34 cellular contexts compared by ENCODE assay signal in the genomic region with DNA sequence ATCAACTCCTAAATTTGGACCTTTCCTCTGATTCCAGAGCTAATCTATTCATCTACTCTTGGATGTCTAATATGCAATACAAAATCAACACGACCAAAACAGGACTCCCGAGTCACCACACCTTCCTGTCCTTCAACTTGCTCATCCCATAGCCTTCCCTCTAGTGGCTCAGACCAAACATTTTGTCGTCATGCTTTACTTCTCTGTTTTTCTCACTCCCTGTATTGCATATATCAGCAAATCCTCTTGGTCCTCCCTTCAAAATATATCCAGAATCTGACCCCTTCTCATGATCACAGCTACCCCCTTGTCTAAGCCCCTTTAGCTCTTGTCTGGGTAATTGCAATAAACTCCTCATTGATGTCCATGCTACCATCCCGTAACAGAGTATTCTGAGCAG.
"Had no signal": no experiment of that assay in that cellular context is flagged by ENCODE, and none has a peak within 500 bp of the region (broad histone marks: within the 10 kb centered on the region; RNA-seq: fewer than 3 reads in every experiment).

No MANE protein-coding gene starts in this region.

- H3K27me3 ChIP-seq: ascending aorta, cardiac muscle cell, gastroesophageal sphincter, uterus had no signal

- H3K27ac Mint-ChIP-seq: activated naive CD4-positive, alpha-beta T cell treated with anti-CD3 and anti-CD28 coated beads, Interleukin-2, amount 10 ng/mL, durations not matched to agents 7 days and 5 days; activated naive CD8-positive, alpha-beta T cell treated with anti-CD3 and anti-CD28 coated beads, Interleukin-2, amount 10 ng/mL, durations not matched to agents 7 days and 5 days; activated T-helper 1 cell treated with anti-CD3 and anti-CD28 coated beads, Interleukin-12 subunit alpha, Interleukin-12 subunit beta, Interleukin-2, Interleukin-4 antibody, amounts not matched to agents 30 ng/mL and 10 ng/mL and 1 ng/mL, durations not matched to agents 14 hours and 24 hours and 36 hours; brain; nephron; stimulated activated memory B cell treated with anti-CD40 and anti-IgM and Interleukin-4, amounts not matched to agents 10 μg/mL and 1 μg/mL and 100 μg/mL, for 72 hours; stimulated activated naive CD8-positive, alpha-beta T cell treated with anti-CD3 and anti-CD28 coated beads, Interleukin-15, amount 100 ng/mL, for 72 hours; T-helper 2 cell treated with Interferon-gamma antibody and Interleukin-4, amounts not matched to agents 5 μg/mL and 100 μg/mL, for 36 hours; type B pancreatic cell had no signal

- H3K4me3 ChIP-seq: ascending aorta, cardiac muscle cell, coronary artery, dorsolateral prefrontal cortex, gastroesophageal sphincter, skin epidermis, uterus had no signal

- H3K27ac ChIP-seq: ascending aorta, cardiac muscle cell, coronary artery, dorsolateral prefrontal cortex, gastroesophageal sphincter, skin epidermis, uterus, VCaP had no signal

- H3K36me3 ChIP-seq: ascending aorta, cardiac muscle cell, gastroesophageal sphincter, uterus had no signal

- H3K9me3 ChIP-seq: ascending aorta, gastroesophageal sphincter, uterus had no signal

- H3K4me3 Mint-ChIP-seq: activated naive CD4-positive, alpha-beta T cell treated with anti-CD3 and anti-CD28 coated beads, Interleukin-2, amount 10 ng/mL, durations not matched to agents 7 days and 5 days; activated naive CD8-positive, alpha-beta T cell treated with anti-CD3 and anti-CD28 coated beads, Interleukin-2, amount 10 ng/mL, durations not matched to agents 7 days and 5 days; activated T-helper 1 cell treated with anti-CD3 and anti-CD28 coated beads, Interleukin-12 subunit alpha, Interleukin-12 subunit beta, Interleukin-2, Interleukin-4 antibody, amounts not matched to agents 30 ng/mL and 10 ng/mL and 1 ng/mL, durations not matched to agents 14 hours and 24 hours and 36 hours; brain; nephron; stimulated activated memory B cell treated with anti-CD40 and anti-IgM and Interleukin-4, amounts not matched to agents 10 μg/mL and 1 μg/mL and 100 μg/mL, for 72 hours; stimulated activated naive CD8-positive, alpha-beta T cell treated with anti-CD3 and anti-CD28 coated beads, Interleukin-15, amount 100 ng/mL, for 72 hours; T-helper 2 cell treated with Interferon-gamma antibody and Interleukin-4, amounts not matched to agents 5 μg/mL and 100 μg/mL, for 36 hours; type B pancreatic cell had no signal

- H3K36me3 Mint-ChIP-seq: activated naive CD4-positive, alpha-beta T cell treated with anti-CD3 and anti-CD28 coated beads, Interleukin-2, amount 10 ng/mL, durations not matched to agents 7 days and 5 days; activated naive CD8-positive, alpha-beta T cell treated with anti-CD3 and anti-CD28 coated beads, Interleukin-2, amount 10 ng/mL, durations not matched to agents 7 days and 5 days; brain; stimulated activated memory B cell treated with anti-CD40 and anti-IgM and Interleukin-4, amounts not matched to agents 10 μg/mL and 1 μg/mL and 100 μg/mL, for 72 hours; type B pancreatic cell had no signal

- ATAC-seq: gastroesophageal sphincter; left cardiac atrium; left ventricle myocardium superior; sciatic nerve; stimulated activated memory B cell treated with anti-CD40 and anti-IgM and Interleukin-4, amounts not matched to agents 10 μg/mL and 1 μg/mL and 100 μg/mL, for 72 hours; stimulated activated naive CD8-positive, alpha-beta T cell treated with anti-CD3 and anti-CD28 coated beads, Interleukin-15, amount 100 ng/mL, for 72 hours had no signal

- DNase-seq: activated CD4-positive, alpha-beta T cell treated with anti-CD3 and anti-CD28 coated beads for 4 hours; activated CD4-positive, alpha-beta T cell treated with anti-CD3 and anti-CD28 coated beads, Interleukin-2, amount 50 U/mL, for 48 hours; activated CD8-positive, alpha-beta memory T cell treated with anti-CD3 and anti-CD28 coated beads for 24 hours; activated effector memory CD4-positive, alpha-beta T cell treated with anti-CD3 and anti-CD28 coated beads, Interleukin-2, amount 50 U/mL, for 16 hours; activated naive CD4-positive, alpha-beta T cell treated with anti-CD3 and anti-CD28 coated beads, Interleukin-2, amount 10 ng/mL, durations not matched to agents 7 days and 5 days; activated naive CD8-positive, alpha-beta T cell treated with anti-CD3 and anti-CD28 coated beads, Interleukin-2, amount 10 ng/mL, durations not matched to agents 7 days and 5 days; activated T-cell treated with anti-CD3 and anti-CD28 coated beads, Interleukin-2, amount 50 U/mL, for 1 hour; dorsolateral prefrontal cortex; effector memory CD4-positive, alpha-beta T cell; hippocampal formation; left cardiac atrium; left ventricle myocardium superior; stimulated activated CD4-positive, alpha-beta T cell treated with anti-CD3 and anti-CD28 coated beads, Interleukin-12 subunit alpha, Interleukin-12 subunit beta, amount 100 ng/mL, for 4 hours; stimulated activated CD4-positive, alpha-beta T cell treated with anti-CD3 and anti-CD28 coated beads, Interleukin-4, amount 100 ng/mL, for 24 hours; stimulated activated CD8-positive, alpha-beta memory T cell treated with anti-CD3 and anti-CD28 coated beads, Interleukin-4, amount 100 ng/mL, for 48 hours; stimulated activated naive CD8-positive, alpha-beta T cell treated with anti-CD3 and anti-CD28 coated beads, Interleukin-15, amount 100 ng/mL, for 72 hours; substantia nigra; uterus had no signal

- H3K9me3 Mint-ChIP-seq: activated naive CD4-positive, alpha-beta T cell treated with anti-CD3 and anti-CD28 coated beads, Interleukin-2, amount 10 ng/mL, durations not matched to agents 7 days and 5 days; activated naive CD8-positive, alpha-beta T cell treated with anti-CD3 and anti-CD28 coated beads, Interleukin-2, amount 10 ng/mL, durations not matched to agents 7 days and 5 days; activated T-helper 1 cell treated with anti-CD3 and anti-CD28 coated beads, Interleukin-12 subunit alpha, Interleukin-12 subunit beta, Interleukin-2, Interleukin-4 antibody, amounts not matched to agents 30 ng/mL and 10 ng/mL and 1 ng/mL, durations not matched to agents 14 hours and 24 hours and 36 hours; nephron; stimulated activated memory B cell treated with anti-CD40 and anti-IgM and Interleukin-4, amounts not matched to agents 10 μg/mL and 1 μg/mL and 100 μg/mL, for 72 hours; stimulated activated naive CD8-positive, alpha-beta T cell treated with anti-CD3 and anti-CD28 coated beads, Interleukin-15, amount 100 ng/mL, for 72 hours; T-helper 2 cell treated with Interferon-gamma antibody and Interleukin-4, amounts not matched to agents 5 μg/mL and 100 μg/mL, for 36 hours; type B pancreatic cell had no signal

- FAIRE-seq: endothelial cell of umbilical vein, keratinocyte, TTC549 had no signal

- H3K4me1 Mint-ChIP-seq: activated naive CD4-positive, alpha-beta T cell treated with anti-CD3 and anti-CD28 coated beads, Interleukin-2, amount 10 ng/mL, durations not matched to agents 7 days and 5 days; activated naive CD8-positive, alpha-beta T cell treated with anti-CD3 and anti-CD28 coated beads, Interleukin-2, amount 10 ng/mL, durations not matched to agents 7 days and 5 days; brain; nephron; stimulated activated memory B cell treated with anti-CD40 and anti-IgM and Interleukin-4, amounts not matched to agents 10 μg/mL and 1 μg/mL and 100 μg/mL, for 72 hours; stimulated activated naive CD8-positive, alpha-beta T cell treated with anti-CD3 and anti-CD28 coated beads, Interleukin-15, amount 100 ng/mL, for 72 hours had no signal

- H3K4me1 ChIP-seq: ascending aorta, uterus had no signal
